Comparison of ENCODE assay signal across 23 cellular contexts in the genomic region with DNA sequence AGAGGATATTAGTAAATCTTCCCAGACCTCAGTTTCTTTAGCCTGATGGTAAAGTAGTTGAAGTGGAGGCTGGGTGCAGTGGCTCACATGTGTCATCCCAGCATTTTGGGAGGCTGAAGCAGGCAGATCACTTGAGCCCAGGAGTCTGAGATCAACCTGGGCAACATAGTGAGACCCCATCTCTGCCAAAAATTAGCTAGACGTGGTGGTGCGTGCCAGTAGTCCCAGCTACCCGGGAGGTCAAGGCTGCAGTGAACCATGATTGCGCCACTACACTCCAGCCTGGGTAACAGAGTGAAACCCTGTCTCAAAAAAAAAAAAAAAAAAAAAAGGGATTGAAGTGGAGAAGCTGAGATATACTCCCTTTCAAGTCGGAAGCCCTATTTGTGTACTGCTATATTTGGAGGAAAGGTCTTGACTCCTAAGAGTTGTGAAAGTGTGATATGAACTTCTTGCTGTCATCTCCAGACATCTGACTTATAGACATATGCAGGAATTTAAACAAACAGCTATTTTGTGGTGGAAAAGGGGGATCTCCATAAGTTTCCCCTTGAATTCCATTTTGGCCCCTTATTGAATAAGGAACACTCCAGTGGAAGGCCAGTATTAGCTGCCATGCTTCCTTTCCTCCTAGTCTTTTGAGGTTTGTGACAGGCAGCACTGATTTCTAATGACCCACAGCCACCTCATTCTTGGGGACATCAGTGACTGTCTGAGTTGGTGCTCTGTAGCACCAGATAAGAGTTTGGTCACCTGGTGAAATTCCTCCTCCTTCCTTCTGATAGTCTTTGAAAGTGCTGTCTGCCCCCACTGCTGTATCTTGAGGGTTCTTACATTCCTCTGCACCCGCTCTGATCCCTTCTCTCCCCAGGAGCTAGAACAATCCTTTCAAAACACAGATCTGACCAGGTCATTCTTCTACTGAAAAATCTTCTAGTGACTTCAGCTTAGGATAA. TPM values are rescaled to one million over a fixed set of nuclear protein-coding genes. Genes with fewer than 3 reads are reported as not detected.
A peak's percentile ranks its signal among the peaks of the same experiment; 100 is the strongest.
DNase-seq lines count a peak whose midpoint lies in the region; ATAC-seq, FAIRE-seq and TF ChIP-seq lines count a peak whose summit lies in the region.
"Had no signal": no experiment of that assay in that cellular context is flagged by ENCODE, and none has a peak within 500 bp of the region (broad histone marks: within the 10 kb centered on the region; RNA-seq: fewer than 3 reads in every experiment).

No MANE protein-coding gene starts in this region.

- H3K23ac ChIP-seq in mesendoderm (ENCODE audit: low read length) = no peak overlapping the region

- H2BK15ac ChIP-seq in mesendoderm (replicated peaks; ENCODE audit: low read depth) = no peak overlapping the region

- no CpG with 5 or more reads among the region's 6 CpGs for WGBS in mesendoderm (ENCODE audit: extremely low coverage, insufficient coverage, low lambda C conversion rate)

- no peak overlapping the region for H2AFZ ChIP-seq in astrocyte (ENCODE audit: low read depth, low read length)

- H3K56ac ChIP-seq in mesendoderm (ENCODE audit: low read length) = no peak overlapping the region

- no peak overlapping the region for H2BK5ac ChIP-seq in mesendoderm (ENCODE audit: low read length)

- H3K27ac ChIP-seq in astrocyte (ENCODE audit: low read depth, low read length) (no peak overlapping the region), mesendoderm (ENCODE audit: low read depth, low read length) (no peak overlapping the region)
- H3K27ac ChIP-seq: C4-2B, foreskin keratinocyte had no signal

- H2AK5ac ChIP-seq in mesendoderm (ENCODE audit: low read length) = no peak overlapping the region

- no peaks in the 10 kb centered on the region for H3K9me3 ChIP-seq in astrocyte (ENCODE audit: insufficient read depth, low read depth, low read length)

- H3K18ac ChIP-seq in mesendoderm (ENCODE audit: low read length) = no peak overlapping the region

- no peak overlapping the region for H3K4ac ChIP-seq in mesendoderm (ENCODE audit: low read depth, low read length)

- no peaks in the 10 kb centered on the region for H3K36me3 ChIP-seq in H7 (replicated peaks; ENCODE audit: control insufficient read depth, insufficient read depth, low read length)
- H3K36me3 ChIP-seq in astrocyte (ENCODE audit: insufficient read depth, low read length) = peaks cover 7% of the 10 kb centered on the region
- no peaks in the 10 kb centered on the region for H3K36me3 ChIP-seq in mesendoderm (ENCODE audit: control insufficient read depth, insufficient read depth, low read length)

- peak; percentile 42 for DNase-seq in activated CD8-positive, alpha-beta memory T cell treated with anti-CD3 and anti-CD28 coated beads, Interleukin-2, amount 50 U/mL, for 48 hours
- DNase-seq in activated CD8-positive, alpha-beta memory T cell treated with anti-CD3 and anti-CD28 coated beads, Interleukin-2, amount 50 U/mL, for 4 hours = no peak
- DNase-seq in H7 = peak; percentile 2
- DNase-seq in astrocyte (ENCODE audit: low read depth) = no peak
- peak; percentile 61 for DNase-seq in mesendoderm
- no peak for DNase-seq in HT-29 (ENCODE audit: low spot score)
- no peak for DNase-seq in activated CD4-positive, CD25-positive, alpha-beta regulatory T cell treated with anti-CD3 and anti-CD28 coated beads, Interleukin-2, amount 50 U/mL, for 72 hours
- DNase-seq: activated naive CD8-positive, alpha-beta T cell treated with anti-CD3 and anti-CD28 coated beads, Interleukin-2, amount 50 U/mL, for 24 hours; DMS53; foreskin keratinocyte; GF-D8; hypothalamus; kidney; NCI-H748 treated with DMSO at 0.1 percent for 48 hours; nucleus accumbens; Right ventricle myocardium superior; stimulated activated CD4-positive, alpha-beta T cell treated with anti-CD3 and anti-CD28 coated beads, Interleukin-4, amount 100 ng/mL, for 4 hours; SW 1271 had no signal

- H3K4me3 Mint-ChIP-seq in astrocyte (ENCODE audit: unreplicated experiment) = no peak overlapping the region
- H3K4me3 Mint-ChIP-seq: activated naive CD8-positive, alpha-beta T cell treated with anti-CD3 and anti-CD28 coated beads, Interleukin-2, amount 50 U/mL, for 24 hours had no signal

- peaks cover 96% of the 10 kb centered on the region for H3K79me2 ChIP-seq in astrocyte (ENCODE audit: insufficient read depth, low read length)
- peaks cover 12% of the 10 kb centered on the region for H3K79me2 ChIP-seq in mesendoderm (ENCODE audit: control insufficient read depth, insufficient read depth, low read length)

- no peaks in the 10 kb centered on the region for H3K27me3 ChIP-seq in H7 (ENCODE audit: control insufficient read depth, insufficient read depth, low read length)
- H3K27me3 ChIP-seq in astrocyte (ENCODE audit: insufficient read depth, low read length) = no peaks in the 10 kb centered on the region
- no peaks in the 10 kb centered on the region for H3K27me3 ChIP-seq in mesendoderm (ENCODE audit: insufficient read depth, low read length, poor library complexity)
- H3K27me3 ChIP-seq: foreskin keratinocyte had no signal

- H3K27me3 Mint-ChIP-seq in astrocyte (ENCODE audit: low read depth, unreplicated experiment) = no peaks in the 10 kb centered on the region
- H3K27me3 Mint-ChIP-seq: activated naive CD8-positive, alpha-beta T cell treated with anti-CD3 and anti-CD28 coated beads, Interleukin-2, amount 50 U/mL, for 24 hours had no signal

- no peak overlapping the region for H4K8ac ChIP-seq in mesendoderm (ENCODE audit: low read depth, low read length)

- H3K27ac Mint-ChIP-seq in astrocyte (ENCODE audit: unreplicated experiment) = peak overlapping the region; percentile 11
- H3K27ac Mint-ChIP-seq: activated naive CD8-positive, alpha-beta T cell treated with anti-CD3 and anti-CD28 coated beads, Interleukin-2, amount 50 U/mL, for 24 hours had no signal

- H3K4me2 ChIP-seq in astrocyte (ENCODE audit: low read length) (no peak overlapping the region), mesendoderm (ENCODE audit: low read length) (no peak overlapping the region)

- FAIRE-seq in astrocyte (lab: Jason Lieb, UNC) = no peak
- FAIRE-seq: bronchial epithelial cell, kidney had no signal

- peaks cover 6% of the 10 kb centered on the region for H3K79me1 ChIP-seq in mesendoderm (ENCODE audit: low read length)

- H2BK120ac ChIP-seq in mesendoderm (ENCODE audit: low read depth, low read length) = no peak overlapping the region

- ATAC-seq in HG03469 (IDR thresholded peaks at IDR 0.05; ENCODE audit: unreplicated experiment) = no peak
- ATAC-seq: activated naive CD8-positive, alpha-beta T cell treated with anti-CD3 and anti-CD28 coated beads, Interleukin-2, amount 50 U/mL, for 24 hours; foreskin keratinocyte; HCT116 had no signal

- no peak overlapping the region for H3K4me3 ChIP-seq in H7 (ENCODE audit: insufficient read depth, low read depth, low read length)
- no peak overlapping the region for H3K4me3 ChIP-seq in astrocyte (ENCODE audit: insufficient read depth, low read depth, low read length)
- no peak overlapping the region for H3K4me3 ChIP-seq in mesendoderm (ENCODE audit: low read length)
- H3K4me3 ChIP-seq: lung had no signal

- H3K9me3 Mint-ChIP-seq in astrocyte (ENCODE audit: unreplicated experiment) = peaks cover 10% of the 10 kb centered on the region

- peaks cover 34% of the 10 kb centered on the region for H3K4me1 ChIP-seq in astrocyte (ENCODE audit: insufficient read depth, low read length)
- peaks cover 2% of the 10 kb centered on the region for H3K4me1 ChIP-seq in mesendoderm (ENCODE audit: control insufficient read depth, low read depth, low read length)

- H3K4me1 Mint-ChIP-seq in astrocyte (ENCODE audit: low read depth, unreplicated experiment) = peaks cover 33% of the 10 kb centered on the region

- no peak for TF ChIP-seq CTCF in astrocyte (IDR thresholded peaks at IDR 0.05; ENCODE audit: insufficient read depth, low read depth, low read length)

- H4K20me1 ChIP-seq in astrocyte (ENCODE audit: insufficient read depth, low read length) = peaks cover 29% of the 10 kb centered on the region

- H3K9ac ChIP-seq in astrocyte (ENCODE audit: low read length) (no peak overlapping the region), mesendoderm (ENCODE audit: low read length) (no peak overlapping the region)

- peaks cover 24% of the 10 kb centered on the region for H3K36me3 Mint-ChIP-seq in astrocyte (ENCODE audit: low read depth, unreplicated experiment)

- H4K5ac ChIP-seq in mesendoderm (ENCODE audit: low read length) = no peak overlapping the region

RNA-seq across cellular contexts. Expression of a gene that starts 7.4 kb away (rescaled TPM):
- total RNA-seq in H7 (2014; rRNA removed; shearing (Covaris generic)) = 23.8 and 27.6 TPM in 2 replicates
- total RNA-seq in astrocyte = 54.8 and 62.7 TPM in 2 replicates
- polyA plus RNA-seq in mesendoderm (2013, experiment 1 of 2) = 24.2 TPM
- polyA plus RNA-seq in mesendoderm (2013, experiment 2 of 2) = 24.0 TPM
- 1.3 and 8.9 TPM in 2 replicates for total RNA-seq in HT-29 (2014; rRNA removed; shearing (Covaris generic))

Comparison
In these comparisons a context has a peak if more than half of its experiments do, and no peak if none do; other contexts are left out.
1. DNase-seq: peak in activated CD8-positive, alpha-beta memory T cell treated with anti-CD3 and anti-CD28 coated beads, Interleukin-2, amount 50 U/mL, for 48 hours (single experiment), H7 (single experiment) and mesendoderm (single experiment); none in activated CD8-positive, alpha-beta memory T cell treated with anti-CD3 and anti-CD28 coated beads, Interleukin-2, amount 50 U/mL, for 4 hours (single experiment), astrocyte (single experiment), HT-29 (single experiment) and activated CD4-positive, CD25-positive, alpha-beta regulatory T cell treated with anti-CD3 and anti-CD28 coated beads, Interleukin-2, amount 50 U/mL, for 72 hours (single experiment).